8 cellular contexts compared by ENCODE assay signal in genomic region chr7:2299131-2299829, GRCh38. TPM values are rescaled to one million over a fixed set of nuclear protein-coding genes. Genes with fewer than 3 reads are reported as not detected.
DNase-seq lines count a peak whose midpoint lies in the region; ATAC-seq and TF ChIP-seq lines count a peak whose summit lies in the region.

No MANE protein-coding gene starts in this region.

- intact Hi-C loops in CD8-positive, alpha-beta T cell (cut with DNase I, micrococcal nuclease), result no loop called here

- in situ Hi-C loops in astrocyte of the spinal cord (cut with HindIII; ENCODE audit: low sequenced_read_pairs), result no loop called here

- no peaks in the 10 kb centered on the region for H3K4me1 ChIP-seq in CD8-positive, alpha-beta T cell (ENCODE audit: insufficient read depth, low read length)

- no peak overlapping the region for H3K27ac ChIP-seq in CD8-positive, alpha-beta T cell (ENCODE audit: low read depth, low read length)

- peaks cover 5% of the 10 kb centered on the region for H3K4me1 Mint-ChIP-seq in CD8-positive, alpha-beta T cell (ENCODE audit: low read depth)

- no peaks in the 10 kb centered on the region for H3K9me3 ChIP-seq in CD8-positive, alpha-beta T cell (ENCODE audit: low read length)

- H3K27me3 Mint-ChIP-seq in CD8-positive, alpha-beta T cell (ENCODE audit: low read depth), result no peaks in the 10 kb centered on the region

- H3K4me3 ChIP-seq in astrocyte of the spinal cord (ENCODE audit: low read depth, low read length), result no peak overlapping the region
- H3K4me3 ChIP-seq in CD8-positive, alpha-beta T cell (ENCODE audit: low read depth, low read length), result no peak overlapping the region

- CTCF ChIA-PET in CD8-positive, alpha-beta T cell (lab: Charles Lee), result interaction anchor here (0.6 to 1.3 kb wide), 2 partner anchors 10 to 90 kb away, joined by 3 read pairs; no protein-coding TSS in a partner anchor

- ATAC-seq in HG02938 (IDR thresholded peaks at IDR 0.05; ENCODE audit: unreplicated experiment), result peak; percentile 43
- peak; percentile 59 for ATAC-seq in omental fat pad (ENCODE audit: low FRiP score)
- no peak for ATAC-seq in CD8-positive, alpha-beta T cell

- H3K36me3 ChIP-seq in CD8-positive, alpha-beta T cell (ENCODE audit: insufficient read depth, low read length), result no peaks in the 10 kb centered on the region

- H3K9me3 Mint-ChIP-seq in CD8-positive, alpha-beta T cell, result no peaks in the 10 kb centered on the region

- POLR2A ChIA-PET in CD8-positive, alpha-beta T cell (lab: Charles Lee), result no interaction called here

- no peak overlapping the region for H3K4me3 Mint-ChIP-seq in CD8-positive, alpha-beta T cell

- TF ChIP-seq CTCF in astrocyte of the spinal cord (IDR thresholded peaks at IDR 0.05; ENCODE audit: low read depth, low read length), result no peak
- no peak for TF ChIP-seq CTCF in omental fat pad (IDR thresholded peaks at IDR 0.05)
- TF ChIP-seq CTCF in CD8-positive, alpha-beta T cell (IDR thresholded peaks at IDR 0.05), result no peak

- no peak overlapping the region for H3K27ac Mint-ChIP-seq in CD8-positive, alpha-beta T cell

- no peaks in the 10 kb centered on the region for H3K27me3 ChIP-seq in CD8-positive, alpha-beta T cell (ENCODE audit: insufficient read depth, low read length)

- peak; percentile 26 to 36 for DNase-seq in activated CD4-positive, alpha-beta T cell treated with anti-CD3 and anti-CD28 coated beads for 4 hours
- DNase-seq in activated CD4-positive, alpha-beta T cell treated with anti-CD3 and anti-CD28 coated beads, Interleukin-2, amount 50 U/mL, for 1 hour, result no peak
- DNase-seq in astrocyte of the spinal cord (ENCODE audit: low read depth, low spot score) (peak; percentile 78), omental fat pad (ENCODE audit: low spot score) (no peak), kidney tubule cell (ENCODE audit: low spot score) (no peak), retina (no peak)
- DNase-seq in CD8-positive, alpha-beta T cell, result no peak

- H3K36me3 Mint-ChIP-seq in CD8-positive, alpha-beta T cell, result no peaks in the 10 kb centered on the region

RNA-seq across cellular contexts. Expression of gene SNX8, which starts 15.0 kb away (rescaled TPM):
- 10 to 100 TPM; 18.6 to 50.1 (median 26.7) TPM for total RNA-seq in omental fat pad
- total RNA-seq in CD8-positive, alpha-beta T cell, result 1 to 10 TPM; 4.0 to 6.1 TPM

RNA-seq across cellular contexts. Expression of gene EIF3B, which starts 55.3 kb away (rescaled TPM):
- 100 to 1,000 TPM; 116 to 251 (median 122) TPM for total RNA-seq in omental fat pad
- 100 to 1,000 TPM; 234 to 239 TPM for total RNA-seq in CD8-positive, alpha-beta T cell

RNA-seq across cellular contexts. Expression of gene NUDT1, which starts 57.3 kb away (rescaled TPM):
- 10 to 100 TPM; 15.3 to 24.0 (median 16.8) TPM for total RNA-seq in omental fat pad
- 10 to 100 TPM in 1 of 2 experiments, 1 to 10 TPM in 1; 9.0 to 10.6 TPM for total RNA-seq in CD8-positive, alpha-beta T cell

RNA-seq across cellular contexts. Expression of gene MRM2, which starts 57.3 kb away (rescaled TPM):
- total RNA-seq in omental fat pad, result 10 to 100 TPM; 11.9 to 15.4 (median 13.3) TPM
- 1 to 10 TPM; 4.5 to 5.1 TPM for total RNA-seq in CD8-positive, alpha-beta T cell

Comparison
In these comparisons a context has a peak if more than half of its experiments do, and no peak if none do; other contexts are left out.
1. DNase-seq: peak in activated CD4-positive, alpha-beta T cell treated with anti-CD3 and anti-CD28 coated beads for 4 hours (2 of 2) and astrocyte of the spinal cord (single experiment); none in activated CD4-positive, alpha-beta T cell treated with anti-CD3 and anti-CD28 coated beads, Interleukin-2, amount 50 U/mL, for 1 hour (single experiment), omental fat pad (single experiment), kidney tubule cell (single experiment), retina (single experiment) and CD8-positive, alpha-beta T cell (0 of 7).